8 cellular contexts compared by ENCODE assay signal in genomic region chr5:138032028-138032571, GRCh38. TPM values are rescaled to one million over a fixed set of nuclear protein-coding genes. Genes with fewer than 3 reads are reported as not detected.
A peak's percentile ranks its signal among the peaks of the same experiment; 100 is the strongest.
DNase-seq lines count a peak whose midpoint lies in the region; ATAC-seq, FAIRE-seq and TF ChIP-seq lines count a peak whose summit lies in the region.

No MANE protein-coding gene starts in this region.

- peak overlapping the region; percentile 85 to 89 for H3K4me3 ChIP-seq in kidney (ENCODE audit: low read length in 2 of 2)

- TF ChIP-seq CTCF in C4-2B (conservative IDR thresholded peaks at IDR 0.05): no peak
- TF ChIP-seq CTCF in kidney (IDR thresholded peaks at IDR 0.05; ENCODE audit: borderline replicate concordance, extremely low read depth, insufficient read depth): no peak

- peak overlapping the region; percentile 97 for H3K27ac ChIP-seq in C4-2B
- H3K27ac ChIP-seq in kidney (ENCODE audit: low read depth in 2 of 2, low read length in 2 of 2): peak overlapping the region; percentile 97 to 99

- ATAC-seq in GM18909 (IDR thresholded peaks at IDR 0.05; ENCODE audit: poor library complexity, unreplicated experiment) (peak; percentile 52), HG03103 (IDR thresholded peaks at IDR 0.05; ENCODE audit: low read depth, unreplicated experiment) (peak; percentile 32)
- ATAC-seq in stimulated activated memory B cell treated with anti-CD40 and anti-IgM and Interleukin-4, amounts not matched to agents 10 μg/mL and 1 μg/mL and 100 μg/mL, for 72 hours: peak; percentile 77

- peaks cover 12 to 13% of the 10 kb centered on the region in 2 donors for H3K4me1 ChIP-seq in kidney (ENCODE audit: control insufficient read depth in 1 of 2, insufficient read depth in 1 of 2, low read depth in 1 of 2, low read length in 2 of 2)

- peaks cover 66% of the 10 kb centered on the region for H3K4me1 Mint-ChIP-seq in stimulated activated memory B cell treated with anti-CD40 and anti-IgM and Interleukin-4, amounts not matched to agents 10 μg/mL and 1 μg/mL and 100 μg/mL, for 72 hours

- no peaks in the 10 kb centered on the region for H3K27me3 Mint-ChIP-seq in stimulated activated memory B cell treated with anti-CD40 and anti-IgM and Interleukin-4, amounts not matched to agents 10 μg/mL and 1 μg/mL and 100 μg/mL, for 72 hours

- DNase-seq in RPMI8226: peak; percentile 87
- peak; percentile 56 for DNase-seq in central memory CD4-positive, alpha-beta T cell
- DNase-seq in kidney: peak; percentile 90
- DNase-seq in DMS53 (lab: John Stamatoyannopoulos, UW): no peak

- H3K4me3 Mint-ChIP-seq in stimulated activated memory B cell treated with anti-CD40 and anti-IgM and Interleukin-4, amounts not matched to agents 10 μg/mL and 1 μg/mL and 100 μg/mL, for 72 hours: peak overlapping the region; percentile 96

- intact Hi-C loops in kidney (cut with DNase I): loop anchor here (10.0 kb wide), 1 partner anchor 257 kb away; no protein-coding TSS in a partner anchor

- H3K9me3 ChIP-seq in kidney (ENCODE audit: control insufficient read depth in 1 of 2, low read length in 2 of 2): no peaks in the 10 kb centered on the region

- H3K36me3 ChIP-seq in kidney (ENCODE audit: control insufficient read depth in 1 of 2, insufficient read depth in 2 of 2, low read length in 2 of 2): no peaks in the 10 kb centered on the region

- H3K27ac Mint-ChIP-seq in stimulated activated memory B cell treated with anti-CD40 and anti-IgM and Interleukin-4, amounts not matched to agents 10 μg/mL and 1 μg/mL and 100 μg/mL, for 72 hours: peak overlapping the region; percentile 95

- H3K9ac ChIP-seq in kidney (ENCODE audit: low read length in 2 of 2): peak overlapping the region; percentile 30 to 76

- H3K9me3 Mint-ChIP-seq in stimulated activated memory B cell treated with anti-CD40 and anti-IgM and Interleukin-4, amounts not matched to agents 10 μg/mL and 1 μg/mL and 100 μg/mL, for 72 hours: no peaks in the 10 kb centered on the region

- peaks cover 32% of the 10 kb centered on the region for H3K36me3 Mint-ChIP-seq in stimulated activated memory B cell treated with anti-CD40 and anti-IgM and Interleukin-4, amounts not matched to agents 10 μg/mL and 1 μg/mL and 100 μg/mL, for 72 hours

- no peak for FAIRE-seq in kidney (lab: Jason Lieb, UNC)

RNA-seq across cellular contexts. Expression of gene FAM13B, which starts 0.8 kb away (rescaled TPM):
- total RNA-seq in kidney: 41.8 TPM
- polyA plus RNA-seq in kidney (ENCODE audit: insufficient read depth, low read depth, low replicate concordance): 7.6 TPM

RNA-seq across cellular contexts. Expression of gene WNT8A, which starts 51.7 kb away (rescaled TPM):
- not detected for total RNA-seq in kidney
- not detected for polyA plus RNA-seq in kidney (ENCODE audit: insufficient read depth, low read depth, low replicate concordance)
